ENCODE assay signal across 3 cellular contexts in genomic region chr4:122796801-122797404, GRCh38.
TF ChIP-seq lines count a peak whose summit lies in the region.

No MANE protein-coding gene starts in this region.

TF ChIP-seq in SK-N-SH, 30 proteins besides CTCF, POLR2A, EP300 and RAD21 (continued from another document):
- no peak for TF ChIP-seq MAX (IDR thresholded peaks at IDR 0.05; ENCODE audit: low read depth)
- no peak for TF ChIP-seq USF1 (IDR thresholded peaks at IDR 0.05; ENCODE audit: borderline replicate concordance, low read depth)
- TF ChIP-seq NFIC (IDR thresholded peaks at IDR 0.05; ENCODE audit: borderline replicate concordance), result no peak
- no peak for TF ChIP-seq IRF3 (IDR thresholded peaks at IDR 0.05; ENCODE audit: low read depth, low read length)
- no peak for TF ChIP-seq TAF1 (IDR thresholded peaks at IDR 0.05; ENCODE audit: borderline replicate concordance, low read depth, low read length)
- TF ChIP-seq USF2 (IDR thresholded peaks at IDR 0.05; ENCODE audit: borderline replicate concordance, low read depth, low read length), result no peak

TF ChIP-seq in SK-N-SH treated with all-trans-retinoic acid at 6 μM for 48 hours, 23 proteins besides CTCF, POLR2A, EP300 and RAD21:
- no peak for TF ChIP-seq PATZ1 (CRISPR knock-in tag; IDR thresholded peaks at IDR 0.05; ENCODE audit: borderline replicate concordance)

TF ChIP-seq in K562, 482 proteins besides CTCF, POLR2A, EP300 and RAD21 (continued from another document and continues in another):
- TF ChIP-seq ZNF609 (CRISPR knock-in tag; IDR thresholded peaks at IDR 0.05; ENCODE audit: borderline replicate concordance), result no peak
- peak; percentile 23 for TF ChIP-seq MEIS2 (IDR thresholded peaks at IDR 0.05; ENCODE audit: partially characterized antibody)
- TF ChIP-seq U2AF1 (optimal IDR thresholded peaks at IDR 0.05; ENCODE audit: low read depth, low read length), result no peak
- TF ChIP-seq HOXB6 (CRISPR knock-in tag; IDR thresholded peaks at IDR 0.05; ENCODE audit: borderline replicate concordance), result no peak
- no peak for TF ChIP-seq ZNF384 (IDR thresholded peaks at IDR 0.05; ENCODE audit: low read depth, low read length)
- no peak for TF ChIP-seq CEBPG (CRISPR knock-in tag; IDR thresholded peaks at IDR 0.05)
- peak in 1 of 2 experiments; percentile 57; a peak in 2 of 4 replicates for TF ChIP-seq CEBPG (tag; conservative IDR thresholded peaks at IDR 0.05 in 1 of 2, IDR thresholded peaks at IDR 0.05 in 1 of 2)
- TF ChIP-seq CTBP1 (IDR thresholded peaks at IDR 0.05; ENCODE audit: borderline replicate concordance), result peak; percentile 71
- TF ChIP-seq ZBTB40 (IDR thresholded peaks at IDR 0.05), result no peak
- no peak for TF ChIP-seq ZBTB40 (CRISPR knock-in tag; IDR thresholded peaks at IDR 0.05)
- TF ChIP-seq CEBPB (tag; IDR thresholded peaks at IDR 0.05), result peak; percentile 60; the same call in 1 of the 2 replicates
- no peak for TF ChIP-seq NFIX (CRISPR knock-in tag; IDR thresholded peaks at IDR 0.05; ENCODE audit: low read depth)
- TF ChIP-seq ZNF561 (CRISPR knock-in tag; conservative IDR thresholded peaks at IDR 0.05), result no peak
- TF ChIP-seq SMAD4 (CRISPR knock-in tag; conservative IDR thresholded peaks at IDR 0.05), result 0 out of 2 replicates have a peak, but pooled peaks have one; percentile 38
- no peak for TF ChIP-seq CHD2 (IDR thresholded peaks at IDR 0.05; ENCODE audit: low read depth, low read length)
- no peak for TF ChIP-seq ZC3H11A (IDR thresholded peaks at IDR 0.05; ENCODE audit: low read depth, low read length)
- TF ChIP-seq TFAP4 (CRISPR knock-in tag; IDR thresholded peaks at IDR 0.05; ENCODE audit: borderline replicate concordance), result peak; percentile 72
- TF ChIP-seq PML (IDR thresholded peaks at IDR 0.05; ENCODE audit: low read length), result no peak
- no peak for TF ChIP-seq EHMT2 (IDR thresholded peaks at IDR 0.05)
- no peak for TF ChIP-seq NR4A1 (CRISPR knock-in tag; IDR thresholded peaks at IDR 0.05)
- 0 out of 2 replicates have a peak, but pooled peaks have one; percentile 39 for TF ChIP-seq NR4A1 (tag; IDR thresholded peaks at IDR 0.05)
- no peak for TF ChIP-seq CHCHD3 (CRISPR knock-in tag; IDR thresholded peaks at IDR 0.05)
- no peak for TF ChIP-seq THAP7 (CRISPR knock-in tag; IDR thresholded peaks at IDR 0.05)
- no peak for TF ChIP-seq ARHGAP35 (IDR thresholded peaks at IDR 0.05; ENCODE audit: partially characterized antibody)
- TF ChIP-seq ZEB2 (IDR thresholded peaks at IDR 0.05), result peak; percentile 50
- TF ChIP-seq JUND (IDR thresholded peaks at IDR 0.05; ENCODE audit: borderline replicate concordance, low read depth, low read length), result peak; percentile 51; the same call in 1 of the 2 replicates
- peak; percentile 44; the same call in 2 of the 3 replicates for TF ChIP-seq JUND (tag; IDR thresholded peaks at IDR 0.05; ENCODE audit: borderline replicate concordance, low read depth, low read length)
- TF ChIP-seq KDM1A (IDR thresholded peaks at IDR 0.05), result no peak
- TF ChIP-seq ZNF318 (IDR thresholded peaks at IDR 0.05; ENCODE audit: borderline replicate concordance in 1 of 2, low read depth in 1 of 2), result peak in 1 of 2 experiments; percentile 92; a peak in 2 of 4 replicates
- TF ChIP-seq ATF7 (IDR thresholded peaks at IDR 0.05), result peak; percentile 80
- no peak for TF ChIP-seq SMAD3 (CRISPR knock-in tag; conservative IDR thresholded peaks at IDR 0.05)
